ENCODE assay signal across 1 cellular context in the genomic region with DNA sequence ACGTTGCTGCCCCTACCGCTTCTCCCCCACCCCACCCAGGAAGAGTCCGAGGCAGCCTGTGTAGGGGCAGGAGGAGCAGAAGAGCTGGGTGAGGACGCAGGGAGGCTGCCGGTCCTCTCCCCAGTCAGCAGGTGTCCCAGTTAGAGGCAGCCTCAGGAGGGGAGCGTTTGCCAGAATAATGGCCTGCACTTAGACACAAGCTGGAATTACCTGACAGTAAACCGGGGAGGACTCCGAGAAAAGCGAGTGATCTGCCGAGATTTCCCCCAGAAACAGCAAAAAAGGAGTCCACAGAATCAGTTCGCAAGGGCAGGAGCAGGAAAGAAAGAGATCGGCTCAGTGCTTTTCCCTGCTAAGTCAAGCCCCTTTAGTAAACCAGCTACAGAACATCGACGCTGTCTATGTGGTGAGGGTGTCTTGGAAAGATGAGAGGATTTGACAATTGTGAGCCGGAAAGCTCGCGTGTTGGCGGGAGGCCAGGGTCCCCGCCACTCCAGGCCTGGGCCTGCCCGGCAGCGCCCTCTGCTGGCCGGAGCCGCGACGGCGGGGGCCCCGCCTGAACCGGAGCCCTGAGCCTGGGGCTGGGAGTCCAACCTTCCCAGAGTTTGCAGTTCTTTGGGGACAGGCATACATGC.
TF ChIP-seq lines count a peak whose summit lies in the region.

No MANE protein-coding gene starts in this region.

TF ChIP-seq in HepG2, 621 proteins besides CTCF, POLR2A, EP300 and RAD21 (continued from another document and continues in another):
- TF ChIP-seq TARDBP (CRISPR knock-in tag; IDR thresholded peaks at IDR 0.05): peak; percentile 82
- TF ChIP-seq ZNF652 (CRISPR knock-in tag; IDR thresholded peaks at IDR 0.05; ENCODE audit: borderline replicate concordance, low read depth): no peak
- TF ChIP-seq, protein P1, sequence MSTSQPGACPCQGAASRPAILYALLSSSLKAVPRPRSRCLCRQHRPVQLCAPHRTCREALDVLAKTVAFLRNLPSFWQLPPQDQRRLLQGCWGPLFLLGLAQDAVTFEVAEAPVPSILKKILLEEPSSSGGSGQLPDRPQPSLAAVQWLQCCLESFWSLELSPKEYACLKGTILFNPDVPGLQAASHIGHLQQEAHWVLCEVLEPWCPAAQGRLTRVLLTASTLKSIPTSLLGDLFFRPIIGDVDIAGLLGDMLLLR (CRISPR knock-in tag; IDR thresholded peaks at IDR 0.05): no peak
- no peak for TF ChIP-seq ZSCAN12 (CRISPR knock-in tag; IDR thresholded peaks at IDR 0.05)
- no peak for TF ChIP-seq MAFF (IDR thresholded peaks at IDR 0.05; ENCODE audit: low read depth, low read length)
- peak; percentile 48; the same call in 1 of the 2 replicates for TF ChIP-seq YEATS4 (CRISPR knock-in tag; IDR thresholded peaks at IDR 0.05; ENCODE audit: borderline replicate concordance)
- peak; percentile 82 for TF ChIP-seq KDM2A (CRISPR knock-in tag; IDR thresholded peaks at IDR 0.05; ENCODE audit: borderline replicate concordance, low read depth)
- peak; percentile 55; the same call in 1 of the 2 replicates for TF ChIP-seq NR2C2 (CRISPR knock-in tag; IDR thresholded peaks at IDR 0.05; ENCODE audit: borderline replicate concordance)
- no peak for TF ChIP-seq ZNF318 (CRISPR knock-in tag; IDR thresholded peaks at IDR 0.05)
- TF ChIP-seq, protein P2, sequence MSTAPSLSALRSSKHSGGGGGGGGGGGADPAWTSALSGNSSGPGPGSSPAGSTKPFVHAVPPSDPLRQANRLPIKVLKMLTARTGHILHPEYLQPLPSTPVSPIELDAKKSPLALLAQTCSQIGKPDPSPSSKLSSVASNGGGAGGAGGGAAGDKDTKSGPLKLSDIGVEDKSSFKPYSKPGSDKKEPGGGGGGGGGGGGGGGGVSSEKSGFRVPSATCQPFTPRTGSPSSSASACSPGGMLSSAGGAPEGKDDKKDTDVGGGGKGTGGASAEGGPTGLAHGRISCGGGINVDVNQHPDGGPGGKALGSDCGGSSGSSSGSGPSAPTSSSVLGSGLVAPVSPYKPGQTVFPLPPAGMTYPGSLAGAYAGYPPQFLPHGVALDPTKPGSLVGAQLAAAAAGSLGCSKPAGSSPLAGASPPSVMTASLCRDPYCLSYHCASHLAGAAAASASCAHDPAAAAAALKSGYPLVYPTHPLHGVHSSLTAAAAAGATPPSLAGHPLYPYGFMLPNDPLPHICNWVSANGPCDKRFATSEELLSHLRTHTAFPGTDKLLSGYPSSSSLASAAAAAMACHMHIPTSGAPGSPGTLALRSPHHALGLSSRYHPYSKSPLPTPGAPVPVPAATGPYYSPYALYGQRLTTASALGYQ (CRISPR knock-in tag; IDR thresholded peaks at IDR 0.05): peak; percentile 30; the same call in 1 of the 2 replicates
- TF ChIP-seq ATF4 (CRISPR knock-in tag; IDR thresholded peaks at IDR 0.05): no peak
- no peak for TF ChIP-seq FOXP1 (IDR thresholded peaks at IDR 0.05)
- TF ChIP-seq FOXP1 (CRISPR knock-in tag; IDR thresholded peaks at IDR 0.05): no peak
- peak; percentile 82; the same call in 1 of the 2 replicates for TF ChIP-seq ZNF691 (CRISPR knock-in tag; IDR thresholded peaks at IDR 0.05; ENCODE audit: borderline replicate concordance, low read depth)
- TF ChIP-seq ZNF768 (CRISPR knock-in tag; IDR thresholded peaks at IDR 0.05): no peak
- no peak for TF ChIP-seq ZMAT3 (CRISPR knock-in tag; conservative IDR thresholded peaks at IDR 0.05)
- 0 out of 2 replicates have a peak, but pooled peaks have one; percentile 43 for TF ChIP-seq ZNF564 (CRISPR knock-in tag; IDR thresholded peaks at IDR 0.05)
- TF ChIP-seq ESRRA (CRISPR knock-in tag; IDR thresholded peaks at IDR 0.05; ENCODE audit: low read depth): no peak; the same call in 1 of the 2 replicates
- TF ChIP-seq ZMYM4 (CRISPR knock-in tag; IDR thresholded peaks at IDR 0.05): peak; percentile 86
- TF ChIP-seq HOXD1 (CRISPR knock-in tag; IDR thresholded peaks at IDR 0.05): 0 out of 2 replicates have a peak, but pooled peaks have one; percentile 22
- peak; percentile 83; the same call in 1 of the 2 replicates for TF ChIP-seq ZNF230 (CRISPR knock-in tag; IDR thresholded peaks at IDR 0.05)
- no peak for TF ChIP-seq ZSCAN21 (CRISPR knock-in tag; IDR thresholded peaks at IDR 0.05; ENCODE audit: borderline replicate concordance)
- TF ChIP-seq ZNF83 (CRISPR knock-in tag; IDR thresholded peaks at IDR 0.05; ENCODE audit: borderline replicate concordance): 0 out of 2 replicates have a peak, but pooled peaks have one; percentile 55
- TF ChIP-seq POLR2G (IDR thresholded peaks at IDR 0.05; ENCODE audit: low read depth, low read length): no peak
- no peak for TF ChIP-seq HES4 (CRISPR knock-in tag; IDR thresholded peaks at IDR 0.05; ENCODE audit: borderline replicate concordance)
- TF ChIP-seq MIER3 (CRISPR knock-in tag; IDR thresholded peaks at IDR 0.05; ENCODE audit: borderline replicate concordance): no peak
- TF ChIP-seq ZNF512 (CRISPR knock-in tag; IDR thresholded peaks at IDR 0.05): peak; percentile 80; the same call in 1 of the 2 replicates
- TF ChIP-seq, protein P3, sequence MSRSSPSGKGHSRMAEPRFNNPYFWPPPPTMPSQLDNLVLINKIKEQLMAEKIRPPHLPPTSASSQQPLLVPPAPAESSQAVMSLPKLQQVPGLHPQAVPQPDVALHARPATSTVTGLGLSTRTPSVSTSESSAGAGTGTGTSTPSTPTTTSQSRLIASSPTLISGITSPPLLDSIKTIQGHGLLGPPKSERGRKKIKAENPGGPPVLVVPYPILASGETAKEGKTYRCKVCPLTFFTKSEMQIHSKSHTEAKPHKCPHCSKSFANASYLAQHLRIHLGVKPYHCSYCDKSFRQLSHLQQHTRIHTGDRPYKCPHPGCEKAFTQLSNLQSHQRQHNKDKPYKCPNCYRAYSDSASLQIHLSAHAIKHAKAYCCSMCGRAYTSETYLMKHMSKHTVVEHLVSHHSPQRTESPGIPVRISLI (CRISPR knock-in tag; IDR thresholded peaks at IDR 0.05; ENCODE audit: borderline replicate concordance): peak; percentile 56; the same call in 1 of the 2 replicates
- TF ChIP-seq ZMYM3 (CRISPR knock-in tag; IDR thresholded peaks at IDR 0.05): no peak; the same call in 1 of the 2 replicates
- no peak for TF ChIP-seq PHF8 (CRISPR knock-in tag; IDR thresholded peaks at IDR 0.05)
- no peak for TF ChIP-seq SRY (CRISPR knock-in tag; IDR thresholded peaks at IDR 0.05)
- TF ChIP-seq RFX3 (CRISPR knock-in tag; IDR thresholded peaks at IDR 0.05): no peak
- TF ChIP-seq MBNL3 (CRISPR knock-in tag; conservative IDR thresholded peaks at IDR 0.05): no peak
- no peak for TF ChIP-seq KDM4B (CRISPR knock-in tag; IDR thresholded peaks at IDR 0.05)
- no peak for TF ChIP-seq NCOA1 (CRISPR knock-in tag; IDR thresholded peaks at IDR 0.05)
- no peak for TF ChIP-seq JUNB (CRISPR knock-in tag; IDR thresholded peaks at IDR 0.05; ENCODE audit: borderline replicate concordance)
- TF ChIP-seq CBFB (CRISPR knock-in tag; IDR thresholded peaks at IDR 0.05): peak; percentile 67; the same call in 1 of the 2 replicates
- TF ChIP-seq CAMTA2 (CRISPR knock-in tag; IDR thresholded peaks at IDR 0.05; ENCODE audit: borderline replicate concordance): no peak
- TF ChIP-seq, protein P4, sequence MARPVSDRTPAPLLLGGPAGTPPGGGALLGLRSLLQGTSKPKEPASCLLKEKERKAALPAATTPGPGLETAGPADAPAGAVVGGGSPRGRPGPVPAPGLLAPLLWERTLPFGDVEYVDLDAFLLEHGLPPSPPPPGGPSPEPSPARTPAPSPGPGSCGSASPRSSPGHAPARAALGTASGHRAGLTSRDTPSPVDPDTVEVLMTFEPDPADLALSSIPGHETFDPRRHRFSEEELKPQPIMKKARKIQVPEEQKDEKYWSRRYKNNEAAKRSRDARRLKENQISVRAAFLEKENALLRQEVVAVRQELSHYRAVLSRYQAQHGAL (CRISPR knock-in tag; IDR thresholded peaks at IDR 0.05; ENCODE audit: not compliant biosample characterization): no peak
- no peak; the same call in 1 of the 2 replicates for TF ChIP-seq RORA (CRISPR knock-in tag; IDR thresholded peaks at IDR 0.05)
- TF ChIP-seq PCBP1 (IDR thresholded peaks at IDR 0.05; ENCODE audit: borderline replicate concordance, low read depth, low read length): no peak
- TF ChIP-seq KMT2A (CRISPR knock-in tag; IDR thresholded peaks at IDR 0.05): no peak
